ENCODE assay signal across 11 cellular contexts in the genomic region with DNA sequence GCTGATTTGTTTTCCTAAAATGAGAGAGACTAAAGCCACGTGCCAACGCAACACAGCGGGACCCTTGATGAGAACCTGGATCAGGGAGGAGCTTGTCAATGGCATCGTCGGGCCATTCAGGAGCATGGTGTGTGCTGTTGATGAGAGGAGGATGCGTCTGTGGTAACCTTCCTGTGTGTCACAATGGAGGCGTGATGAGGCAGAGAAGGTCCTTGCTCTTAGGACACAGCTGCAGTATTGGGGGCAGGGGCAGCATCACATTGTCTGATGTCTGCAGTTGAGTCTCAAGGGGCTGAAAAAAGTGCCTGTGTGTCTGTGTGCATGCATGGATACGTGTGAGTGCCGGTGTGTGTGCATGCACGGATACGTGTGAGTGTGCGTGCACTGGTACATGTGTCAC.
"Had no signal": no experiment of that assay in that cellular context is flagged by ENCODE, and none has a peak within 500 bp of the region (broad histone marks: within the 10 kb centered on the region; RNA-seq: fewer than 3 reads in every experiment).

No MANE protein-coding gene starts in this region.

- H3K36me3 ChIP-seq: pancreas, transverse colon had no signal

- H3K4me3 ChIP-seq: esophagus squamous epithelium, pancreas, transverse colon had no signal

- H3K27ac ChIP-seq: pancreas, transverse colon had no signal

- H3K9me3 Mint-ChIP-seq: activated naive CD4-positive, alpha-beta T cell treated with anti-CD3 and anti-CD28 coated beads, Interleukin-2, amount 50 U/mL, for 72 hours; memory B cell; nephron; stimulated activated memory B cell treated with anti-CD40 and anti-IgM and Interleukin-4, amounts not matched to agents 10 μg/mL and 1 μg/mL and 100 μg/mL, for 72 hours; T-helper 1 cell treated with Interleukin-12 subunit alpha and Interleukin-12 subunit beta and Interleukin-4 antibody, amounts not matched to agents 30 μg/mL and 1 μg/mL, for 36 hours had no signal

- H3K27me3 ChIP-seq: esophagus squamous epithelium, pancreas, transverse colon had no signal

- H3K4me1 Mint-ChIP-seq: memory B cell; stimulated activated memory B cell treated with anti-CD40 and anti-IgM and Interleukin-4, amounts not matched to agents 10 μg/mL and 1 μg/mL and 100 μg/mL, for 72 hours had no signal

- H3K9me3 ChIP-seq: esophagus squamous epithelium, pancreas, transverse colon had no signal

- H3K27ac Mint-ChIP-seq: activated naive CD4-positive, alpha-beta T cell treated with anti-CD3 and anti-CD28 coated beads, Interleukin-2, amount 50 U/mL, for 72 hours; memory B cell; nephron; stimulated activated memory B cell treated with anti-CD40 and anti-IgM and Interleukin-4, amounts not matched to agents 10 μg/mL and 1 μg/mL and 100 μg/mL, for 72 hours; T-helper 1 cell treated with Interleukin-12 subunit alpha and Interleukin-12 subunit beta and Interleukin-4 antibody, amounts not matched to agents 30 μg/mL and 1 μg/mL, for 36 hours had no signal

- ATAC-seq: activated naive CD4-positive, alpha-beta T cell treated with anti-CD3 and anti-CD28 coated beads, Interleukin-2, amount 50 U/mL, for 72 hours; left lobe of liver; pancreas; stimulated activated memory B cell treated with anti-CD40 and anti-IgM and Interleukin-4, amounts not matched to agents 10 μg/mL and 1 μg/mL and 100 μg/mL, for 72 hours had no signal

- H3K4me3 Mint-ChIP-seq: memory B cell; nephron; stimulated activated memory B cell treated with anti-CD40 and anti-IgM and Interleukin-4, amounts not matched to agents 10 μg/mL and 1 μg/mL and 100 μg/mL, for 72 hours; T-helper 1 cell treated with Interleukin-12 subunit alpha and Interleukin-12 subunit beta and Interleukin-4 antibody, amounts not matched to agents 30 μg/mL and 1 μg/mL, for 36 hours had no signal

- H3K36me3 Mint-ChIP-seq: activated naive CD4-positive, alpha-beta T cell treated with anti-CD3 and anti-CD28 coated beads, Interleukin-2, amount 50 U/mL, for 72 hours; memory B cell; stimulated activated memory B cell treated with anti-CD40 and anti-IgM and Interleukin-4, amounts not matched to agents 10 μg/mL and 1 μg/mL and 100 μg/mL, for 72 hours had no signal

- DNase-seq: esophagus squamous epithelium, foreskin fibroblast, pancreas, small intestine, transverse colon had no signal
